In the genomic region with DNA sequence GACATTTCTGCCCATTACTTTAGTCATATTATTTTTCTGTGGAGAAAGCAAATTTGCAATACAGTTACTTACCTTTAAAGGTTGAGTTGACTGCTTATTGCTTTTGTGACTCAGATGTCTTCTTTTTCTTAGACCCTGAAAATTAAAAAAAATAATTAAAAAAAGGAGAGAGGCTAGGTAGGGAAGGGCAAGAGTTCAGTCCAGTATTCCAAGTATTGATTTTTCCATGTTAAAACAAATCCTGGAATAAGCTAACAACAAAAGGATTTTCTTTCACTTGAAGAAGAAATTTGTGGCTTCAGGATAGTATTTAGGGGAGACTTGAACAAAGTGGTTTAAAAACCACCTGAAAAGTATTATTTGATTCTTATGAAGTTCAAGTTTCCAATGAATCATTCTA, we compare ENCODE assay signal across 2 cellular contexts.
TF ChIP-seq lines count a peak whose summit lies in the region.

No MANE protein-coding gene starts in this region.

TF ChIP-seq in HepG2, 621 proteins besides CTCF, POLR2A, EP300 and RAD21:
- TF ChIP-seq, protein P1, sequence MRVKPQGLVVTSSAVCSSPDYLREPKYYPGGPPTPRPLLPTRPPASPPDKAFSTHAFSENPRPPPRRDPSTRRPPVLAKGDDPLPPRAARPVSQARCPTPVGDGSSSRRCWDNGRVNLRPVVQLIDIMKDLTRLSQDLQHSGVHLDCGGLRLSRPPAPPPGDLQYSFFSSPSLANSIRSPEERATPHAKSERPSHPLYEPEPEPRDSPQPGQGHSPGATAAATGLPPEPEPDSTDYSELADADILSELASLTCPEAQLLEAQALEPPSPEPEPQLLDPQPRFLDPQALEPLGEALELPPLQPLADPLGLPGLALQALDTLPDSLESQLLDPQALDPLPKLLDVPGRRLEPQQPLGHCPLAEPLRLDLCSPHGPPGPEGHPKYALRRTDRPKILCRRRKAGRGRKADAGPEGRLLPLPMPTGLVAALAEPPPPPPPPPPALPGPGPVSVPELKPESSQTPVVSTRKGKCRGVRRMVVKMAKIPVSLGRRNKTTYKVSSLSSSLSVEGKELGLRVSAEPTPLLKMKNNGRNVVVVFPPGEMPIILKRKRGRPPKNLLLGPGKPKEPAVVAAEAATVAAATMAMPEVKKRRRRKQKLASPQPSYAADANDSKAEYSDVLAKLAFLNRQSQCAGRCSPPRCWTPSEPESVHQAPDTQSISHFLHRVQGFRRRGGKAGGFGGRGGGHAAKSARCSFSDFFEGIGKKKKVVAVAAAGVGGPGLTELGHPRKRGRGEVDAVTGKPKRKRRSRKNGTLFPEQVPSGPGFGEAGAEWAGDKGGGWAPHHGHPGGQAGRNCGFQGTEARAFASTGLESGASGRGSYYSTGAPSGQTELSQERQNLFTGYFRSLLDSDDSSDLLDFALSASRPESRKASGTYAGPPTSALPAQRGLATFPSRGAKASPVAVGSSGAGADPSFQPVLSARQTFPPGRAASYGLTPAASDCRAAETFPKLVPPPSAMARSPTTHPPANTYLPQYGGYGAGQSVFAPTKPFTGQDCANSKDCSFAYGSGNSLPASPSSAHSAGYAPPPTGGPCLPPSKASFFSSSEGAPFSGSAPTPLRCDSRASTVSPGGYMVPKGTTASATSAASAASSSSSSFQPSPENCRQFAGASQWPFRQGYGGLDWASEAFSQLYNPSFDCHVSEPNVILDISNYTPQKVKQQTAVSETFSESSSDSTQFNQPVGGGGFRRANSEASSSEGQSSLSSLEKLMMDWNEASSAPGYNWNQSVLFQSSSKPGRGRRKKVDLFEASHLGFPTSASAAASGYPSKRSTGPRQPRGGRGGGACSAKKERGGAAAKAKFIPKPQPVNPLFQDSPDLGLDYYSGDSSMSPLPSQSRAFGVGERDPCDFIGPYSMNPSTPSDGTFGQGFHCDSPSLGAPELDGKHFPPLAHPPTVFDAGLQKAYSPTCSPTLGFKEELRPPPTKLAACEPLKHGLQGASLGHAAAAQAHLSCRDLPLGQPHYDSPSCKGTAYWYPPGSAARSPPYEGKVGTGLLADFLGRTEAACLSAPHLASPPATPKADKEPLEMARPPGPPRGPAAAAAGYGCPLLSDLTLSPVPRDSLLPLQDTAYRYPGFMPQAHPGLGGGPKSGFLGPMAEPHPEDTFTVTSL (CRISPR knock-in tag; IDR thresholded peaks at IDR 0.05; ENCODE audit: borderline replicate concordance) = peak; percentile 33; the same call in 1 of the 2 replicates
- no peak for TF ChIP-seq ZBTB7A (CRISPR knock-in tag; IDR thresholded peaks at IDR 0.05)
- TF ChIP-seq TOE1 (CRISPR knock-in tag; IDR thresholded peaks at IDR 0.05) = no peak
- peak; percentile 17; the same call in 1 of the 2 replicates for TF ChIP-seq RARA (CRISPR knock-in tag; IDR thresholded peaks at IDR 0.05)
- TF ChIP-seq ZBTB7B (CRISPR knock-in tag; IDR thresholded peaks at IDR 0.05) = no peak
- no peak for TF ChIP-seq ZNF281 (CRISPR knock-in tag; IDR thresholded peaks at IDR 0.05; ENCODE audit: borderline replicate concordance)
- no peak for TF ChIP-seq MIER3 (CRISPR knock-in tag; IDR thresholded peaks at IDR 0.05; ENCODE audit: borderline replicate concordance)
- TF ChIP-seq NFE2 (CRISPR knock-in tag; IDR thresholded peaks at IDR 0.05) = no peak
- TF ChIP-seq PHF8 (CRISPR knock-in tag; IDR thresholded peaks at IDR 0.05) = no peak

TF ChIP-seq in liver, 16 proteins besides CTCF, POLR2A, EP300 and RAD21 (continued from another document):
- TF ChIP-seq YY1 (IDR thresholded peaks at IDR 0.05) (peak; percentile 25), SP1 (IDR thresholded peaks at IDR 0.05) (peak; percentile 61), ATF3 (IDR thresholded peaks at IDR 0.05) (no peak), HNF4A (conservative IDR thresholded peaks at IDR 0.05) (peak; percentile 97 to 98), HNF4G (IDR thresholded peaks at IDR 0.05) (peak; percentile 85), NR2F2 (IDR thresholded peaks at IDR 0.05) (no peak), FOXA2 (IDR thresholded peaks at IDR 0.05) (no peak), EGR1 (IDR thresholded peaks at IDR 0.05; ENCODE audit: low read depth in 2 of 2) (peak; percentile 55 to 59), TAF1 (conservative IDR thresholded peaks at IDR 0.05) (no peak), FOXA1 (IDR thresholded peaks at IDR 0.05) (no peak), RXRA (IDR thresholded peaks at IDR 0.05) (peak; percentile 40 to 48)
- TF ChIP-seq, protein P2, sequence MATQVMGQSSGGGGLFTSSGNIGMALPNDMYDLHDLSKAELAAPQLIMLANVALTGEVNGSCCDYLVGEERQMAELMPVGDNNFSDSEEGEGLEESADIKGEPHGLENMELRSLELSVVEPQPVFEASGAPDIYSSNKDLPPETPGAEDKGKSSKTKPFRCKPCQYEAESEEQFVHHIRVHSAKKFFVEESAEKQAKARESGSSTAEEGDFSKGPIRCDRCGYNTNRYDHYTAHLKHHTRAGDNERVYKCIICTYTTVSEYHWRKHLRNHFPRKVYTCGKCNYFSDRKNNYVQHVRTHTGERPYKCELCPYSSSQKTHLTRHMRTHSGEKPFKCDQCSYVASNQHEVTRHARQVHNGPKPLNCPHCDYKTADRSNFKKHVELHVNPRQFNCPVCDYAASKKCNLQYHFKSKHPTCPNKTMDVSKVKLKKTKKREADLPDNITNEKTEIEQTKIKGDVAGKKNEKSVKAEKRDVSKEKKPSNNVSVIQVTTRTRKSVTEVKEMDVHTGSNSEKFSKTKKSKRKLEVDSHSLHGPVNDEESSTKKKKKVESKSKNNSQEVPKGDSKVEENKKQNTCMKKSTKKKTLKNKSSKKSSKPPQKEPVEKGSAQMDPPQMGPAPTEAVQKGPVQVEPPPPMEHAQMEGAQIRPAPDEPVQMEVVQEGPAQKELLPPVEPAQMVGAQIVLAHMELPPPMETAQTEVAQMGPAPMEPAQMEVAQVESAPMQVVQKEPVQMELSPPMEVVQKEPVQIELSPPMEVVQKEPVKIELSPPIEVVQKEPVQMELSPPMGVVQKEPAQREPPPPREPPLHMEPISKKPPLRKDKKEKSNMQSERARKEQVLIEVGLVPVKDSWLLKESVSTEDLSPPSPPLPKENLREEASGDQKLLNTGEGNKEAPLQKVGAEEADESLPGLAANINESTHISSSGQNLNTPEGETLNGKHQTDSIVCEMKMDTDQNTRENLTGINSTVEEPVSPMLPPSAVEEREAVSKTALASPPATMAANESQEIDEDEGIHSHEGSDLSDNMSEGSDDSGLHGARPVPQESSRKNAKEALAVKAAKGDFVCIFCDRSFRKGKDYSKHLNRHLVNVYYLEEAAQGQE (IDR thresholded peaks at IDR 0.05) = peak; percentile 23
- TF ChIP-seq, protein P3, sequence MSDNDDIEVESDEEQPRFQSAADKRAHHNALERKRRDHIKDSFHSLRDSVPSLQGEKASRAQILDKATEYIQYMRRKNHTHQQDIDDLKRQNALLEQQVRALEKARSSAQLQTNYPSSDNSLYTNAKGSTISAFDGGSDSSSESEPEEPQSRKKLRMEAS (IDR thresholded peaks at IDR 0.05) = no peak
TF ChIP-seq in liver: peak in this region for 8.
